ENCODE assay signal across 8 cellular contexts in the genomic region with DNA sequence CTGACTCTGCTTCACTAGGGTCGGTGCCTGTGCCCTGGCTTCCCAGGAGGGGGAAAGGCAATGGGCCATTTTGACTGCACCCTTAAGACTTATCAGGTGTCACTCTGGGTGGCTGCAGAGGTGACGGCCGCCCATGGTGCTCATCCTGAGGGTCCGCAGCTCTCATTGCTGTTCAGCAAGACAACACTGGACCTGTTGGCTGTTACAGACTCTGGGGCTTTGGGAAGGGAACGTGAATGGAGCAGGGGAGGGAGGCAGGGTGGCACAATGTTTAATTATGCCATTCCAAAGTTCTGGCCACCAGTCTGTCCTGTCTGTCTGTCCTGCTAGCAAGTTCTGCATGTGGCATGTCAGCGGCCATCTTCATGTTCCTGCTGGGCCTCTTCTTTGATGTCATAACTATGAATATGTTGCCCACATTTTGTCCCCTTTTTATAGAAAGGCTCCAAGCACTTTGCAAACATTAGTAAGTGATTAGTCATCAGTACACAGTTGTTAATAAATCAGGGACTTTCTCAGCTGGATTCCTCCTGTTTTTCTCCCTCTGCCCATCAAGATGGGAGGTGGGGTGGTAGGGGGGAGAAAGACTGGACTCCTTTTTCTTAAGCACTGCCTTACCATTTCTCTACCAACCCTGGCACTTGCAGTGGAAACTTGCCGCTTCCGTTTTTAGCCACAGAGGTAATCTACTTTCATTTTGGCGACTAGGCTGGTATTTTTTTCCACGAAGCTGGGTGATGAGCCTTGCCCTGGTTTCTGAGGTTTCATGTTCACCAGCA.
DNase-seq lines count a peak whose midpoint lies in the region; ATAC-seq and TF ChIP-seq lines count a peak whose summit lies in the region.

No MANE protein-coding gene starts in this region.

- H3K36me3 ChIP-seq in colonic mucosa (no peaks in the 10 kb centered on the region), suprapubic skin (no peaks in the 10 kb centered on the region)
- H3K36me3 ChIP-seq in naive thymus-derived CD4-positive, alpha-beta T cell (ENCODE audit: control insufficient read depth in 2 of 3, insufficient read depth in 3 of 3, low read length in 3 of 3), result no peaks in the 10 kb centered on the region

- no peak overlapping the region for H3K9ac ChIP-seq in colonic mucosa (ENCODE audit: low read depth in 2 of 2, low read length in 2 of 2)

- H3K27ac Mint-ChIP-seq in activated B cell treated with CpG ODN at 0.5 μM for 24 hours, result no peak overlapping the region
- no peak overlapping the region for H3K27ac Mint-ChIP-seq in naive thymus-derived CD4-positive, alpha-beta T cell

- no peaks in the 10 kb centered on the region for H3K27me3 ChIP-seq in colonic mucosa
- H3K27me3 ChIP-seq in naive thymus-derived CD4-positive, alpha-beta T cell (ENCODE audit: control insufficient read depth in 2 of 2, insufficient read depth in 2 of 2, low read length in 2 of 2), result no peaks in the 10 kb centered on the region
- no peaks in the 10 kb centered on the region for H3K27me3 ChIP-seq in suprapubic skin

- peak overlapping the region; percentile 40 for H3K4me3 ChIP-seq in AG04449 (ENCODE audit: low read depth, low read length)
- peak overlapping the region; percentile 3 for H3K4me3 ChIP-seq in colonic mucosa
- peak overlapping the region; percentile 46 for H3K4me3 ChIP-seq in naive thymus-derived CD4-positive, alpha-beta T cell (ENCODE audit: low read length)
- H3K4me3 ChIP-seq in suprapubic skin, result peak overlapping the region; percentile 40

- TF ChIP-seq POLR2A in suprapubic skin (IDR thresholded peaks at IDR 0.05), result no peak

- TF ChIP-seq CTCF in AG04449 (IDR thresholded peaks at IDR 0.05; ENCODE audit: insufficient read depth, low read length, missing control alignments), result no peak
- TF ChIP-seq CTCF in activated B cell treated with CpG ODN at 0.5 μM for 24 hours (IDR thresholded peaks at IDR 0.05), result no peak
- TF ChIP-seq CTCF in colonic mucosa (IDR thresholded peaks at IDR 0.05), result no peak
- TF ChIP-seq CTCF in suprapubic skin (IDR thresholded peaks at IDR 0.05), result no peak

- intact Hi-C loops in activated B cell treated with CpG ODN at 0.5 μM for 24 hours (cut with micrococcal nuclease), result loop anchor here (1.0 to 2.0 kb wide), 3 partner anchors 32 to 337 kb away; a partner anchor contains a TSS
- intact Hi-C loops in colonic mucosa (cut with DNase I), result no loop called here
- intact Hi-C loops in naive thymus-derived CD4-positive, alpha-beta T cell (cut with micrococcal nuclease), result loop anchor here (1.0 to 10.0 kb wide), 11 partner anchors 13 to 1011 kb away; a partner anchor contains a TSS

- H3K4me1 Mint-ChIP-seq in activated B cell treated with CpG ODN at 0.5 μM for 24 hours, result peaks cover 3% of the 10 kb centered on the region
- H3K4me1 Mint-ChIP-seq in naive thymus-derived CD4-positive, alpha-beta T cell, result peaks cover 0 to 26% (median 11%) of the 10 kb centered on the region in 7 donors

- 33% methylated on average over 10 of the region's 10 CpGs for WGBS in suprapubic skin

- H3K27ac ChIP-seq in colonic mucosa (no peak overlapping the region), suprapubic skin (peak overlapping the region; percentile 50)
- peak overlapping the region; percentile 84 for H3K27ac ChIP-seq in naive thymus-derived CD4-positive, alpha-beta T cell (ENCODE audit: low read depth, low read length)

- peak overlapping the region; percentile 65 for H3K4me3 Mint-ChIP-seq in activated B cell treated with CpG ODN at 0.5 μM for 24 hours
- peak overlapping the region in 2 of 10 donors; percentile 70 to 79 for H3K4me3 Mint-ChIP-seq in naive thymus-derived CD4-positive, alpha-beta T cell

- H3K4me1 ChIP-seq in colonic mucosa, result peaks cover 5% of the 10 kb centered on the region
- H3K4me1 ChIP-seq in naive thymus-derived CD4-positive, alpha-beta T cell (ENCODE audit: control insufficient read depth in 2 of 2, insufficient read depth in 2 of 2, low read length in 2 of 2), result peaks cover 43 to 62% of the 10 kb centered on the region in 2 donors
- peaks cover 18% of the 10 kb centered on the region for H3K4me1 ChIP-seq in suprapubic skin

- POLR2A ChIA-PET in AG04449 (lab: Yijun Ruan, JAX) (interaction anchor here (0.6 kb wide), 1 partner anchor 22 kb away, joined by 4 read pairs; no protein-coding TSS in a partner anchor), activated B cell treated with CpG ODN at 0.5 μM for 24 hours (lab: Charles Lee) (interaction anchor here (1.2 to 1.6 kb wide), 2 partner anchors 32 to 351 kb away, joined by 3 to 5 read pairs; a partner anchor contains a TSS)
- POLR2A ChIA-PET in naive thymus-derived CD4-positive, alpha-beta T cell (lab: Charles Lee), result interaction anchor here (0.7 to 3.1 kb wide), 8 partner anchors 10 to 526 kb away, joined by 3 to 23 read pairs (median 6); no protein-coding TSS in a partner anchor

- peak; percentile 78 for ATAC-seq in GM19455 (IDR thresholded peaks at IDR 0.05; ENCODE audit: unreplicated experiment)
- ATAC-seq in activated B cell treated with CpG ODN at 0.5 μM for 24 hours (ENCODE audit: low read depth), result peak; percentile 84
- peak; percentile 65 for ATAC-seq in naive thymus-derived CD4-positive, alpha-beta T cell

- DNase-seq in AG04449 (ENCODE audit: low read depth, low spot score) (peak; percentile 44), HPDE6-E6E7 (ENCODE audit: extremely low spot score) (peak; percentile 49), activated B cell treated with CpG ODN at 0.5 μM for 24 hours (peak; percentile 31), colonic mucosa (peak; percentile 29), suprapubic skin (ENCODE audit: low spot score in 2 of 2) (no peak), SHP77 (lab: John Stamatoyannopoulos, UW) (no peak)
- peak in 8 of 9 donors; percentile 64 to 93 (median 89) for DNase-seq in naive thymus-derived CD4-positive, alpha-beta T cell

- no peaks in the 10 kb centered on the region for H3K36me3 Mint-ChIP-seq in activated B cell treated with CpG ODN at 0.5 μM for 24 hours (ENCODE audit: low read depth)
- no peaks in the 10 kb centered on the region for H3K36me3 Mint-ChIP-seq in naive thymus-derived CD4-positive, alpha-beta T cell

- CTCF ChIA-PET in AG04449 (lab: Yijun Ruan, JAX), result interaction anchor here (1.0 to 13.5 kb wide), 3 partner anchors 11 to 33 kb away, joined by 3 to 133 read pairs (median 92); no protein-coding TSS in a partner anchor
- CTCF ChIA-PET in activated B cell treated with CpG ODN at 0.5 μM for 24 hours (lab: Charles Lee), result interaction anchor here (3.3 to 5.7 kb wide), 3 partner anchors 10 to 33 kb away, joined by 11 to 58 read pairs (median 30); no protein-coding TSS in a partner anchor
- CTCF ChIA-PET in naive thymus-derived CD4-positive, alpha-beta T cell (lab: Charles Lee), result interaction anchor here (0.6 to 10.0 kb wide), 5 partner anchors 9 to 41 kb away, joined by 3 to 102 read pairs (median 5); no protein-coding TSS in a partner anchor

- H3K27me3 Mint-ChIP-seq in activated B cell treated with CpG ODN at 0.5 μM for 24 hours, result no peaks in the 10 kb centered on the region
- peaks cover 0 to 10% (median 0%) of the 10 kb centered on the region in 5 donors for H3K27me3 Mint-ChIP-seq in naive thymus-derived CD4-positive, alpha-beta T cell

- H3K9me3 ChIP-seq in colonic mucosa, result no peaks in the 10 kb centered on the region
- no peaks in the 10 kb centered on the region for H3K9me3 ChIP-seq in naive thymus-derived CD4-positive, alpha-beta T cell (ENCODE audit: control insufficient read depth in 2 of 3, low read length in 3 of 3)
- no peaks in the 10 kb centered on the region for H3K9me3 ChIP-seq in suprapubic skin

- TF ChIP-seq EP300 in suprapubic skin (IDR thresholded peaks at IDR 0.05), result no peak

- no peaks in the 10 kb centered on the region for H3K9me3 Mint-ChIP-seq in activated B cell treated with CpG ODN at 0.5 μM for 24 hours
- peaks cover 0 to 3% (median 0%) of the 10 kb centered on the region in 11 donors for H3K9me3 Mint-ChIP-seq in naive thymus-derived CD4-positive, alpha-beta T cell

Comparison
In these comparisons a context has a peak if more than half of its experiments do, and no peak if none do; other contexts are left out.
1. DNase-seq: peak in AG04449 (single experiment), HPDE6-E6E7 (single experiment), activated B cell treated with CpG ODN at 0.5 μM for 24 hours (single experiment), colonic mucosa (single experiment) and naive thymus-derived CD4-positive, alpha-beta T cell (8 of 9); none in suprapubic skin (0 of 2) and SHP77 (0 of 2).
2. Peak in every context shown above with its lines, with median percentiles within 50 percentile points of each other: H3K4me3 ChIP-seq and ATAC-seq.